In the genomic region with DNA sequence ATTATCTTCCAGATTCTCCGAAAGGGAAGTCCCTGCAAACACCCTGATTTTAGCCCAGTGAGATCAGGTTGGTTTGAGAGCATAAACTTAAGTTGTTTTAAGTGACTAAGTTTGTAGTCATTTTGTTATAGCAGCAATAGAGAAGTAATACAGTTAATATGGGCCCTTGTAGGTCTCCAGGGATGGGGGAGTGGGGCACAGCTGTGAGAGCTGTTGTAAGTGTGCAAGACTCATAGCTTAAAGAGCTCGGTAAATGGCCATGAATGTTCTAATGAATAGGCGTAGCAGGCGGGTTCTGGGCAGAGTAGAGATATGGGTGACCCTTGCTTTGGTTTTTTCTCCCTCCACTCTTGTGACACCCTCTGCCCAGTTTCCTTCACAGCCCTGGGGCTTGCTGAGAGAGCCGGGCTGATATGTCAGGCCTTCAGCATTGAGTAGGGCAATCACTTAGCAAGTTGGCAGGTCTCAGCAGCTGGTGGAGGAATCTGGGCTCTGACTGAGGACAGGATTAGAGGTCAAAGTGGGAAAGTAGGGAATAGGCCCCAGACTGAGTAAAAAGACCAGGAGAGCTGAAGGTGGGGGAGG, we compare ENCODE assay signal across 1 cellular context.
TF ChIP-seq lines count a peak whose summit lies in the region.

No MANE protein-coding gene starts in this region.

TF ChIP-seq in GM23338, 12 proteins besides CTCF, POLR2A, EP300 and RAD21 (continued from another document):
- no peak for TF ChIP-seq ETS1 (IDR thresholded peaks at IDR 0.05)
- TF ChIP-seq EZH2 (IDR thresholded peaks at IDR 0.05; ENCODE audit: low read depth, unreplicated experiment): no peak
- TF ChIP-seq POLR2AphosphoS5 (IDR thresholded peaks at IDR 0.05; ENCODE audit: low read depth): no peak
- no peak for TF ChIP-seq ZNF114 (CRISPR knock-in tag; IDR thresholded peaks at IDR 0.05)
- TF ChIP-seq NANOG (IDR thresholded peaks at IDR 0.05; ENCODE audit: borderline replicate concordance): no peak
